In the genomic region with DNA sequence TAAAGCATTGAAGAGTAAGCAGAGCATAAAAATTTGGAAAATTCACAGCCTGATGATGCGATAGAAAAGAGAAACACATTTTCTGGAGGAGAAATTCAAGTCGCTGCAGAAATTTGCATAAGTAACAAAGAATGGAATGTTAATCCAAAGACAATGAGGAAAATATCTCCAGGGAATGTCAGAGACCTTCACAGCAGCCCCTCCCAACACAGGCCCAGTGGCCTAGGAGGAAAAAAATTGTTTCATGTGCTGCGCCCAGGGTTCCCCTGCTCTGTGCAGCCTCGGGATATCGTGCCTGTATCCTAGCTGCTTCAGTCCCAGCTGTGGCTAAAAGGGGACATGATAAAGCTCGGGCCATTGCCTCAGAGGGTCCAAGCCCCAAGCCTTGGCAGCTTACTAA, we compare ENCODE assay signal across 16 cellular contexts.
DNase-seq lines count a peak whose midpoint lies in the region; FAIRE-seq and TF ChIP-seq lines count a peak whose summit lies in the region.
"Had no signal": no experiment of that assay in that cellular context is flagged by ENCODE, and none has a peak within 500 bp of the region (broad histone marks: within the 10 kb centered on the region; RNA-seq: fewer than 3 reads in every experiment).

No MANE protein-coding gene starts in this region.

- no peak overlapping the region for H2BK5ac ChIP-seq in H1 (ENCODE audit: low read depth, low read length)

- no peak overlapping the region for H3K14ac ChIP-seq in H1 (ENCODE audit: insufficient read length)

- no peak overlapping the region for H3K23ac ChIP-seq in H1 (ENCODE audit: insufficient read length)

- no peak overlapping the region for H3K18ac ChIP-seq in H1 (ENCODE audit: extremely low read depth, low read length)

- H3K27me3 Mint-ChIP-seq in neural progenitor cell (ENCODE audit: insufficient read depth, low read depth): peaks cover 4% of the 10 kb centered on the region
- no peaks in the 10 kb centered on the region for H3K27me3 Mint-ChIP-seq in activated CD4-positive, alpha-beta memory T cell treated with anti-CD3 and anti-CD28 coated beads for 36 hours
- H3K27me3 Mint-ChIP-seq: CD8-positive, alpha-beta memory T cell had no signal

- intact Hi-C loops in A673 (cut with micrococcal nuclease; ENCODE audit: unreplicated experiment): no loop called here
- intact Hi-C loops in activated CD4-positive, alpha-beta memory T cell treated with anti-CD3 and anti-CD28 coated beads for 36 hours (cut with micrococcal nuclease): no loop called here

- H3K27ac ChIP-seq in A673 (ENCODE audit: low read depth, low read length, poor library complexity, severe bottlenecking): no peak overlapping the region
- peak overlapping the region; percentile 40 for H3K27ac ChIP-seq in HUES48 (ENCODE audit: low read depth, low read length)
- H3K27ac ChIP-seq in H1 (ENCODE audit: low read depth, low read length): no peak overlapping the region
- no peak overlapping the region for H3K27ac ChIP-seq in neural progenitor cell
- H3K27ac ChIP-seq: 22Rv1, BLaER1, GM23248, KMS-11 had no signal

- POLR2A ChIA-PET in A673 (lab: Charles Lee; ENCODE audit: low non-redundant PET): no interaction called here
- POLR2A ChIA-PET in H1 (lab: Charles Lee; ENCODE audit: partially characterized antibody): no interaction called here
- POLR2A ChIA-PET in activated CD4-positive, alpha-beta memory T cell treated with anti-CD3 and anti-CD28 coated beads for 36 hours (lab: Charles Lee): no interaction called here

- H3K36me3 ChIP-seq in A673 (ENCODE audit: insufficient read depth, low read length, poor library complexity, severe bottlenecking) (no peaks in the 10 kb centered on the region), HUES48 (ENCODE audit: control insufficient read depth, insufficient read depth, low read length) (no peaks in the 10 kb centered on the region), H1 (ENCODE audit: control insufficient read depth in 2 of 4, insufficient read depth in 4 of 4, low read length in 3 of 4) (peaks cover 0 to 8% (median 2%) of the 10 kb centered on the region in 4 experiments; a peak in 3 of 8 replicates), neural progenitor cell (no peaks in the 10 kb centered on the region)
- H3K36me3 ChIP-seq: BLaER1 had no signal

- peaks cover 8% of the 10 kb centered on the region for H3K9me3 Mint-ChIP-seq in neural progenitor cell
- peaks cover 5% of the 10 kb centered on the region for H3K9me3 Mint-ChIP-seq in activated CD4-positive, alpha-beta memory T cell treated with anti-CD3 and anti-CD28 coated beads for 36 hours

- H3K9me3 ChIP-seq in A673 (ENCODE audit: low read depth, low read length, poor library complexity, severe bottlenecking) (no peaks in the 10 kb centered on the region), HUES48 (ENCODE audit: control insufficient read depth, insufficient read depth, low read length) (peaks cover 19% of the 10 kb centered on the region), H1 (ENCODE audit: insufficient read depth in 2 of 2, low read depth in 1 of 2, low read length in 1 of 2) (peaks cover 7 to 14% of the 10 kb centered on the region in 2 experiments; a peak in 3 of 4 replicates), neural progenitor cell (ENCODE audit: low read depth) (no peaks in the 10 kb centered on the region)

- no peak for FAIRE-seq in H1 (lab: Jason Lieb, UNC)
- FAIRE-seq: HepG2 had no signal

- no peaks in the 10 kb centered on the region for H3K27me3 ChIP-seq in A673 (replicated peaks; ENCODE audit: insufficient read depth, low read depth, low read length, poor library complexity)
- no peaks in the 10 kb centered on the region for H3K27me3 ChIP-seq in HUES48 (ENCODE audit: control insufficient read depth, insufficient read depth, low read length)
- peaks cover 0 to 1% (median 0%) of the 10 kb centered on the region in 4 experiments; a peak in 1 of 7 replicates for H3K27me3 ChIP-seq in H1 (replicated peaks in 1 of 4; ENCODE audit: control insufficient read depth in 3 of 4, extremely low read depth in 1 of 4, insufficient read depth in 3 of 4, low read length in 3 of 4)
- H3K27me3 ChIP-seq in neural progenitor cell: no peaks in the 10 kb centered on the region
- H3K27me3 ChIP-seq: BLaER1 had no signal

- H3K36me3 Mint-ChIP-seq in neural progenitor cell: no peaks in the 10 kb centered on the region
- H3K36me3 Mint-ChIP-seq in activated CD4-positive, alpha-beta memory T cell treated with anti-CD3 and anti-CD28 coated beads for 36 hours: peaks cover 7% of the 10 kb centered on the region

- no peak overlapping the region for H3K4me3 ChIP-seq in A673 (ENCODE audit: low read depth, low read length, poor library complexity, severe bottlenecking)
- H3K4me3 ChIP-seq in HUES48 (ENCODE audit: low read depth, low read length): no peak overlapping the region
- no peak overlapping the region for H3K4me3 ChIP-seq in H1 (ENCODE audit: extremely low read depth in 1 of 4, insufficient read depth in 2 of 4, low read depth in 3 of 4, low read length in 4 of 4)
- no peak overlapping the region for H3K4me3 ChIP-seq in neural progenitor cell
- H3K4me3 ChIP-seq: BLaER1, GM23248 had no signal

- no peak overlapping the region for H3K56ac ChIP-seq in H1 (replicated peaks; ENCODE audit: insufficient read length, low read depth, low read length)

- H3K4ac ChIP-seq in H1 (replicated peaks; ENCODE audit: insufficient read length, low read depth, low read length): no peak overlapping the region

- peaks cover 3% of the 10 kb centered on the region for H3K4me1 Mint-ChIP-seq in neural progenitor cell
- no peaks in the 10 kb centered on the region for H3K4me1 Mint-ChIP-seq in activated CD4-positive, alpha-beta memory T cell treated with anti-CD3 and anti-CD28 coated beads for 36 hours (ENCODE audit: low read depth)
- H3K4me1 Mint-ChIP-seq: CD8-positive, alpha-beta memory T cell had no signal

- H3K4me1 ChIP-seq in A673 (ENCODE audit: insufficient read depth, low read length, poor library complexity, severe bottlenecking): no peaks in the 10 kb centered on the region
- H3K4me1 ChIP-seq in HUES48 (ENCODE audit: control insufficient read depth, insufficient read depth, low read length): no peaks in the 10 kb centered on the region
- H3K4me1 ChIP-seq in H1 (replicated peaks in 1 of 4; ENCODE audit: control insufficient read depth in 3 of 4, insufficient read depth in 4 of 4, low read length in 3 of 4): peaks cover 0 to 2% (median 0%) of the 10 kb centered on the region in 4 experiments; a peak in 1 of 7 replicates
- H3K4me1 ChIP-seq in neural progenitor cell: no peaks in the 10 kb centered on the region
- H3K4me1 ChIP-seq: BLaER1 had no signal

- DNase-seq in A673 (ENCODE audit: low spot score) (peak; percentile 14), H1 (ENCODE audit: low read depth in 1 of 2, low spot score in 2 of 2) (no peak), neural progenitor cell (ENCODE audit: low spot score) (peak; percentile 50), NAMALWA (ENCODE audit: low spot score) (no peak), hippocampal formation (lab: John Stamatoyannopoulos, UW) (no peak)
- no peak for DNase-seq in activated CD4-positive, alpha-beta memory T cell treated with anti-CD3 and anti-CD28 coated beads for 36 hours
- DNase-seq: AML-193; CD8-positive, alpha-beta memory T cell; GM23248; HCEC 1CT; HFFc6 had no signal

- CTCF ChIA-PET in A673 (lab: Charles Lee): no interaction called here
- CTCF ChIA-PET in H1 (lab: Charles Lee; ENCODE audit: partially characterized antibody): no interaction called here
- CTCF ChIA-PET in activated CD4-positive, alpha-beta memory T cell treated with anti-CD3 and anti-CD28 coated beads for 36 hours (lab: Charles Lee): interaction anchor here (0.7 kb wide), 1 partner anchor 593 kb away, joined by 3 read pairs; no protein-coding TSS in a partner anchor

- H3K79me2 ChIP-seq in H1 (ENCODE audit: control insufficient read depth in 1 of 2, insufficient read depth in 2 of 2, low read length in 2 of 2) (no peaks in the 10 kb centered on the region), neural progenitor cell (ENCODE audit: low read depth) (no peaks in the 10 kb centered on the region)

- no peak overlapping the region for H2BK15ac ChIP-seq in H1 (ENCODE audit: low read length)

- H3K79me1 ChIP-seq in H1 (ENCODE audit: low read depth, low read length): no peaks in the 10 kb centered on the region

- H3K4me3 Mint-ChIP-seq in neural progenitor cell: no peak overlapping the region
- H3K4me3 Mint-ChIP-seq in activated CD4-positive, alpha-beta memory T cell treated with anti-CD3 and anti-CD28 coated beads for 36 hours: no peak overlapping the region
- H3K4me3 Mint-ChIP-seq: CD8-positive, alpha-beta memory T cell; HFFc6 had no signal

- BruUV-seq in A673 (replicated peaks; lab: Mats Ljungman, UMichigan): no TSS peak

- TF ChIP-seq POLR2A in H1 (IDR thresholded peaks at IDR 0.05; ENCODE audit: control extremely low read depth in 1 of 2, low read depth in 2 of 2, low read length in 2 of 2): no peak

- H2BK20ac ChIP-seq in H1 (ENCODE audit: low read length): no peak overlapping the region

- no peak overlapping the region for H4K5ac ChIP-seq in H1 (ENCODE audit: insufficient read length, low read depth, low read length)

- H3K9ac ChIP-seq in HUES48 (ENCODE audit: low read depth, low read length) (no peak overlapping the region), H1 (replicated peaks in 1 of 4; ENCODE audit: extremely low read depth in 1 of 4, low read depth in 3 of 4, low read length in 3 of 4) (no peak overlapping the region), neural progenitor cell (no peak overlapping the region)
- H3K9ac ChIP-seq: BLaER1, GM23248, KMS-11 had no signal

- no peak overlapping the region for H2BK120ac ChIP-seq in H1 (replicated peaks; ENCODE audit: low read depth, low read length)

- H2BK12ac ChIP-seq in H1 (ENCODE audit: low read depth, low read length): no peak overlapping the region

- no peaks in the 10 kb centered on the region for H3F3A ChIP-seq in neural progenitor cell (ENCODE audit: low read depth)

- H3K27ac Mint-ChIP-seq in neural progenitor cell: no peak overlapping the region
- no peak overlapping the region for H3K27ac Mint-ChIP-seq in activated CD4-positive, alpha-beta memory T cell treated with anti-CD3 and anti-CD28 coated beads for 36 hours
- H3K27ac Mint-ChIP-seq: HFFc6 had no signal

- no peak for TF ChIP-seq RAD21 in H1 (IDR thresholded peaks at IDR 0.05 in 1 of 2, conservative IDR thresholded peaks at IDR 0.05 in 1 of 2; ENCODE audit: low read depth in 2 of 2, low read length in 2 of 2)

- 90% methylated on average over 6 of the region's 6 CpGs; no CpG with 5 or more reads in 1 of the 2 experiments for WGBS in H1 (ENCODE audit: extremely low coverage in 1 of 2, insufficient coverage in 1 of 2, insufficient read length in 1 of 2, insufficient replicate concordance in 2 of 2, low coverage in 1 of 2, low lambda C conversion rate in 2 of 2, missing lambda C conversion rate in 1 of 2), 2 experiments

- H3K4me2 ChIP-seq in H1 (ENCODE audit: insufficient read depth in 1 of 2, low read depth in 2 of 2, low read length in 2 of 2) (no peak overlapping the region), neural progenitor cell (no peak overlapping the region)
- H3K4me2 ChIP-seq: BLaER1, KMS-11 had no signal

- TF ChIP-seq CTCF in A673 (conservative IDR thresholded peaks at IDR 0.05; ENCODE audit: low read depth, low read length) (no peak), H1 (IDR thresholded peaks at IDR 0.05; ENCODE audit: control extremely low read depth in 1 of 3, insufficient read depth in 1 of 3, low read depth in 1 of 3, low read length in 3 of 3) (no peak), neural progenitor cell (IDR thresholded peaks at IDR 0.05) (no peak)

- H2AK5ac ChIP-seq in H1 (ENCODE audit: low read depth, low read length): peak overlapping the region; percentile 82; the same call in 1 of the 2 replicates

- no peaks in the 10 kb centered on the region; the same call in 1 of the 2 replicates for H3K23me2 ChIP-seq in H1 (ENCODE audit: low read depth, low read length)

- no peak for TF ChIP-seq EP300 in H1 (IDR thresholded peaks at IDR 0.05; ENCODE audit: borderline replicate concordance in 1 of 2, low read depth in 2 of 2, low read length in 2 of 2)

- H4K20me1 ChIP-seq in H1 (replicated peaks in 1 of 2; ENCODE audit: control insufficient read depth in 1 of 2, insufficient read depth in 2 of 2, low read length in 2 of 2) (no peaks in the 10 kb centered on the region), neural progenitor cell (ENCODE audit: low read depth) (no peaks in the 10 kb centered on the region)
- H4K20me1 ChIP-seq: BLaER1 had no signal

- H4K8ac ChIP-seq in H1 (ENCODE audit: extremely low read depth, insufficient read depth, low read length): no peak overlapping the region

- H4K91ac ChIP-seq in H1 (replicated peaks; ENCODE audit: insufficient read length, low read length): no peak overlapping the region

- no peak overlapping the region for H2AFZ ChIP-seq in H1 (ENCODE audit: low read length)
- no peak overlapping the region for H2AFZ ChIP-seq in neural progenitor cell (replicated peaks)
- H2AFZ ChIP-seq: GM23248 had no signal

Comparison
In these comparisons a context has a peak if more than half of its experiments do, and no peak if none do; other contexts are left out.
1. DNase-seq: peak in A673 (single experiment) and neural progenitor cell (single experiment); none in H1 (0 of 2), activated CD4-positive, alpha-beta memory T cell treated with anti-CD3 and anti-CD28 coated beads for 36 hours (single experiment), NAMALWA (single experiment) and hippocampal formation (0 of 2).